14 cellular contexts compared by ENCODE assay signal in the genomic region with DNA sequence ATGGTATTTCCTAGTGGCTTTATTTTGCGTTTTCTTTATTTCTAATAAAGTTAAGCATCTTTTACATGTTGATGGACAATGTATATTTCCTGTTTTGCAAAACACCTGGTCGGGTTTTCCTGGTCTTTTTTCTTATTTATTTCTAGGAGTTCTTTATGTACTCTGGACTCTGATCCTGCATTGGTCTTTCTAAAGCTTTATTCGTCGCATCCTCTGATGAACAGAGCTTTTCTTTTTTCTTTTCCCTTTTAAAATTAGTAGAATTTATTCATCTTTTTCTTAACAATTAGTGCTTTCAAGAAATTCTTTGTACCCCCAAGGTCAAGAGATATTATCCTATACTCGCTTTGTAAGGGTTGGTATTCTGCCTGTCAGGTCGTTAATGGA. TPM values are rescaled to one million over a fixed set of nuclear protein-coding genes. Genes with fewer than 3 reads are reported as not detected.
A peak's percentile ranks its signal among the peaks of the same experiment; 100 is the strongest.
DNase-seq lines count a peak whose midpoint lies in the region; ATAC-seq, FAIRE-seq and TF ChIP-seq lines count a peak whose summit lies in the region.
"Had no signal": no experiment of that assay in that cellular context is flagged by ENCODE, and none has a peak within 500 bp of the region (broad histone marks: within the 10 kb centered on the region; RNA-seq: fewer than 3 reads in every experiment).

No MANE protein-coding gene starts in this region.

- H3K36me3 ChIP-seq in BLaER1 treated with 17β-estradiol and CSF1 and Interleukin-3, amounts not matched to agents 10 nM and 100 nM: no peaks in the 10 kb centered on the region
- H3K36me3 ChIP-seq in HUES6 (ENCODE audit: control insufficient read depth, insufficient read depth, low read length) (no peaks in the 10 kb centered on the region), astrocyte (ENCODE audit: insufficient read depth, low read length) (no peaks in the 10 kb centered on the region)
- H3K36me3 ChIP-seq: tibial nerve had no signal

- H3K4me3 Mint-ChIP-seq in astrocyte (ENCODE audit: unreplicated experiment) (no peak overlapping the region), natural killer cell (peak overlapping the region; percentile 71)

- H3K9me3 Mint-ChIP-seq in astrocyte (ENCODE audit: unreplicated experiment): no peaks in the 10 kb centered on the region
- no peaks in the 10 kb centered on the region for H3K9me3 Mint-ChIP-seq in natural killer cell

- peak overlapping the region in 10 of 11 experiments; percentile 7 to 68 (median 54); a peak in 13 of 22 replicates for H3K9ac ChIP-seq in BLaER1 treated with 17β-estradiol and CSF1 and Interleukin-3, amounts not matched to agents 10 nM and 100 nM
- H3K9ac ChIP-seq in HUES6 (ENCODE audit: low read length): no peak overlapping the region
- no peak overlapping the region for H3K9ac ChIP-seq in astrocyte (ENCODE audit: low read length)

- no peaks in the 10 kb centered on the region for H3K79me2 ChIP-seq in astrocyte (ENCODE audit: insufficient read depth, low read length)

- H3K27ac ChIP-seq in BLaER1 treated with 17β-estradiol and CSF1 and Interleukin-3, amounts not matched to agents 10 nM and 100 nM: peak overlapping the region; percentile 14 to 81 (median 64); a peak in 19 of 22 replicates
- H3K27ac ChIP-seq in HUES6 (ENCODE audit: low read depth, low read length) (0 out of 2 replicates have a peak overlapping the region, but pooled peaks have one; percentile 44), astrocyte (ENCODE audit: low read depth, low read length) (peak overlapping the region; percentile 21)
- H3K27ac ChIP-seq: SK-N-MC had no signal

- H3K36me3 Mint-ChIP-seq in astrocyte (ENCODE audit: low read depth, unreplicated experiment) (no peaks in the 10 kb centered on the region), natural killer cell (no peaks in the 10 kb centered on the region)

- H3K4me2 ChIP-seq in BLaER1 treated with 17β-estradiol and CSF1 and Interleukin-3, amounts not matched to agents 10 nM and 100 nM: peak overlapping the region; percentile 71 to 91 (median 84)
- H3K4me2 ChIP-seq in astrocyte (ENCODE audit: low read length): peak overlapping the region; percentile 75

- H4K20me1 ChIP-seq in BLaER1 treated with 17β-estradiol and CSF1 and Interleukin-3, amounts not matched to agents 10 nM and 100 nM: no peaks in the 10 kb centered on the region
- no peaks in the 10 kb centered on the region for H4K20me1 ChIP-seq in astrocyte (ENCODE audit: insufficient read depth, low read length)

- intact Hi-C loops in natural killer cell (cut with micrococcal nuclease): no loop called here

- no peak for DNase-seq in astrocyte (ENCODE audit: low read depth)
- DNase-seq in natural killer cell: no peak
- DNase-seq in HTR-8/SVneo (ENCODE audit: insufficient read length, low spot score): no peak
- no peak for DNase-seq in DMS79 treated with DMSO at 0.1 percent for 48 hours (lab: John Stamatoyannopoulos, UW)
- DNase-seq in NOMO-1 treated with dmso at 0.1 percent for 144 hours (lab: John Stamatoyannopoulos, UW; ENCODE audit: unreplicated experiment): no peak
- DNase-seq: NCI-H748 treated with DMSO at 0.1 percent for 48 hours had no signal

- peak overlapping the region in 1 of 10 experiments; percentile 53; a peak in 1 of 20 replicates for H3K4me3 ChIP-seq in BLaER1 treated with 17β-estradiol and CSF1 and Interleukin-3, amounts not matched to agents 10 nM and 100 nM
- no peak overlapping the region for H3K4me3 ChIP-seq in HUES6 (ENCODE audit: low read depth, low read length)
- no peak overlapping the region for H3K4me3 ChIP-seq in astrocyte (ENCODE audit: insufficient read depth, low read depth, low read length)
- H3K4me3 ChIP-seq: body of pancreas, SK-N-MC had no signal

- FAIRE-seq in astrocyte (lab: Jason Lieb, UNC): no peak
- FAIRE-seq in HTR-8/SVneo (lab: Jason Lieb, UNC): no peak

- no peak for TF ChIP-seq CTCF in astrocyte (IDR thresholded peaks at IDR 0.05; ENCODE audit: insufficient read depth, low read depth, low read length)
- no peak for TF ChIP-seq CTCF in natural killer cell (IDR thresholded peaks at IDR 0.05)

- H3K27me3 ChIP-seq in BLaER1 treated with 17β-estradiol and CSF1 and Interleukin-3, amounts not matched to agents 10 nM and 100 nM: no peaks in the 10 kb centered on the region
- H3K27me3 ChIP-seq in HUES6 (ENCODE audit: control insufficient read depth, insufficient read depth, low read length): no peaks in the 10 kb centered on the region
- H3K27me3 ChIP-seq in astrocyte (ENCODE audit: insufficient read depth, low read length): no peaks in the 10 kb centered on the region
- H3K27me3 ChIP-seq: body of pancreas, tibial nerve had no signal

- H3K27ac Mint-ChIP-seq in astrocyte (ENCODE audit: unreplicated experiment): no peak overlapping the region
- H3K27ac Mint-ChIP-seq in natural killer cell: peak overlapping the region; percentile 61 to 88

- H3K27me3 Mint-ChIP-seq in astrocyte (ENCODE audit: low read depth, unreplicated experiment) (peaks cover 9% of the 10 kb centered on the region), natural killer cell (ENCODE audit: low read depth in 2 of 2) (peaks cover 0 to 3% of the 10 kb centered on the region in 2 donors)

- peaks cover 50 to 62% (median 58%) of the 10 kb centered on the region in 10 experiments for H3K4me1 ChIP-seq in BLaER1 treated with 17β-estradiol and CSF1 and Interleukin-3, amounts not matched to agents 10 nM and 100 nM
- H3K4me1 ChIP-seq in HUES6 (ENCODE audit: control insufficient read depth, insufficient read depth, low read length): peaks cover 28% of the 10 kb centered on the region
- H3K4me1 ChIP-seq in astrocyte (ENCODE audit: insufficient read depth, low read length): peaks cover 10% of the 10 kb centered on the region

- H2AFZ ChIP-seq in astrocyte (ENCODE audit: low read depth, low read length): peak overlapping the region; percentile 67

- peaks cover 0 to 23% (median 11%) of the 10 kb centered on the region in 11 experiments; a peak in 15 of 22 replicates for H3K9me3 ChIP-seq in BLaER1 treated with 17β-estradiol and CSF1 and Interleukin-3, amounts not matched to agents 10 nM and 100 nM (replicated peaks in 1 of 11)
- no peaks in the 10 kb centered on the region for H3K9me3 ChIP-seq in HUES6 (ENCODE audit: control insufficient read depth, insufficient read depth, low read depth, low read length)
- H3K9me3 ChIP-seq in astrocyte (ENCODE audit: insufficient read depth, low read depth, low read length): no peaks in the 10 kb centered on the region
- H3K9me3 ChIP-seq: body of pancreas, tibial nerve had no signal

- H3K4me1 Mint-ChIP-seq in astrocyte (ENCODE audit: low read depth, unreplicated experiment) (peaks cover 8% of the 10 kb centered on the region), natural killer cell (peaks cover 17 to 19% of the 10 kb centered on the region in 2 donors)

- ATAC-seq in natural killer cell (no peak), GM19395 (IDR thresholded peaks at IDR 0.05; ENCODE audit: unreplicated experiment) (no peak)
- ATAC-seq: HCT116 had no signal

RNA-seq across cellular contexts. Expression of a gene that starts 32.2 kb away (rescaled TPM):
- 0.41 TPM in 1 of 2 replicates, not detected in the other for total RNA-seq in astrocyte
- total RNA-seq in natural killer cell: not detected
- total RNA-seq: body of pancreas, occipital lobe, tibial nerve had no signal

RNA-seq across cellular contexts. Expression of a gene that starts 37.3 kb away (rescaled TPM):
- total RNA-seq in astrocyte: not detected in 2 replicates
- not detected for total RNA-seq in natural killer cell
- total RNA-seq: occipital lobe had no signal

Comparison
In these comparisons a context has a peak if more than half of its experiments do, and no peak if none do; other contexts are left out.
1. H3K9ac ChIP-seq: peak in BLaER1 treated with 17β-estradiol and CSF1 and Interleukin-3, amounts not matched to agents 10 nM and 100 nM (10 of 11); none in HUES6 (single experiment) and astrocyte (single experiment).
2. Peak in every context shown above with its lines, with median percentiles within 50 percentile points of each other: H3K27ac ChIP-seq.